In genomic region chr1:9866836-9867235, GRCh38 we compare ENCODE assay signal across 2 cellular contexts.
TF ChIP-seq lines count a peak whose summit lies in the region.

No MANE protein-coding gene starts in this region.

TF ChIP-seq in HepG2, 621 proteins besides CTCF, POLR2A, EP300 and RAD21:
- TF ChIP-seq ZNF224 (CRISPR knock-in tag; IDR thresholded peaks at IDR 0.05) (peak; percentile 21; the same call in 1 of the 2 replicates), KDM1A (CRISPR knock-in tag; IDR thresholded peaks at IDR 0.05) (no peak), RBM22 (optimal IDR thresholded peaks at IDR 0.05; ENCODE audit: low read length) (no peak), NONO (IDR thresholded peaks at IDR 0.05) (no peak), NONO (CRISPR knock-in tag; conservative IDR thresholded peaks at IDR 0.05) (no peak), LCORL (IDR thresholded peaks at IDR 0.05) (no peak), LCORL (CRISPR knock-in tag; IDR thresholded peaks at IDR 0.05) (no peak), ZNF143 (CRISPR knock-in tag; IDR thresholded peaks at IDR 0.05) (no peak)

TF ChIP-seq in H1, 55 proteins besides CTCF, POLR2A, EP300 and RAD21:
- no peak for TF ChIP-seq ATF2 (IDR thresholded peaks at IDR 0.05; ENCODE audit: low read length)
- TF ChIP-seq GABPA (IDR thresholded peaks at IDR 0.05; ENCODE audit: borderline replicate concordance, insufficient read depth, low read length), result no peak
- TF ChIP-seq JUND (IDR thresholded peaks at IDR 0.05; ENCODE audit: low read length), result no peak
- no peak for TF ChIP-seq YY1 (IDR thresholded peaks at IDR 0.05; ENCODE audit: low read depth, low read length)
- no peak for TF ChIP-seq NRF1 (IDR thresholded peaks at IDR 0.05; ENCODE audit: low read depth, low read length)
- TF ChIP-seq SP1 (IDR thresholded peaks at IDR 0.05; ENCODE audit: low read depth, low read length), result no peak
- TF ChIP-seq EZH2 (IDR thresholded peaks at IDR 0.05; ENCODE audit: low read depth, low read length, severe bottlenecking), result no peak
- TF ChIP-seq E2F6 (IDR thresholded peaks at IDR 0.05), result no peak
- no peak for TF ChIP-seq JUN (IDR thresholded peaks at IDR 0.05; ENCODE audit: low read depth, low read length)
- no peak for TF ChIP-seq CEBPB (IDR thresholded peaks at IDR 0.05; ENCODE audit: low read depth, low read length)
- no peak for TF ChIP-seq GTF2F1 (IDR thresholded peaks at IDR 0.05; ENCODE audit: borderline replicate concordance, low read depth, low read length)
- no peak for TF ChIP-seq TCF12 (IDR thresholded peaks at IDR 0.05; ENCODE audit: low read depth, low read length)
TF ChIP-seq in H1: peak in this region for 0.
